In genomic region chr12:52054231-52054837, GRCh38 we compare ENCODE assay signal across 1 cellular context.
TF ChIP-seq lines count a peak whose summit lies in the region.

No MANE protein-coding gene starts in this region.

TF ChIP-seq in GM23338, 12 proteins besides CTCF, POLR2A, EP300 and RAD21:
- TF ChIP-seq STAT1 (IDR thresholded peaks at IDR 0.05; ENCODE audit: unreplicated experiment) (no peak), EZH2phosphoT487 (IDR thresholded peaks at IDR 0.05; ENCODE audit: unreplicated experiment) (no peak), POLR2AphosphoS5 (IDR thresholded peaks at IDR 0.05; ENCODE audit: low read depth) (no peak), CREB1 (CRISPR knock-in tag; IDR thresholded peaks at IDR 0.05; ENCODE audit: low read depth) (no peak), EZH2 (IDR thresholded peaks at IDR 0.05; ENCODE audit: low read depth, unreplicated experiment) (no peak), ZNF114 (CRISPR knock-in tag; IDR thresholded peaks at IDR 0.05) (no peak), NANOG (IDR thresholded peaks at IDR 0.05; ENCODE audit: borderline replicate concordance) (no peak)
- TF ChIP-seq, protein P1, sequence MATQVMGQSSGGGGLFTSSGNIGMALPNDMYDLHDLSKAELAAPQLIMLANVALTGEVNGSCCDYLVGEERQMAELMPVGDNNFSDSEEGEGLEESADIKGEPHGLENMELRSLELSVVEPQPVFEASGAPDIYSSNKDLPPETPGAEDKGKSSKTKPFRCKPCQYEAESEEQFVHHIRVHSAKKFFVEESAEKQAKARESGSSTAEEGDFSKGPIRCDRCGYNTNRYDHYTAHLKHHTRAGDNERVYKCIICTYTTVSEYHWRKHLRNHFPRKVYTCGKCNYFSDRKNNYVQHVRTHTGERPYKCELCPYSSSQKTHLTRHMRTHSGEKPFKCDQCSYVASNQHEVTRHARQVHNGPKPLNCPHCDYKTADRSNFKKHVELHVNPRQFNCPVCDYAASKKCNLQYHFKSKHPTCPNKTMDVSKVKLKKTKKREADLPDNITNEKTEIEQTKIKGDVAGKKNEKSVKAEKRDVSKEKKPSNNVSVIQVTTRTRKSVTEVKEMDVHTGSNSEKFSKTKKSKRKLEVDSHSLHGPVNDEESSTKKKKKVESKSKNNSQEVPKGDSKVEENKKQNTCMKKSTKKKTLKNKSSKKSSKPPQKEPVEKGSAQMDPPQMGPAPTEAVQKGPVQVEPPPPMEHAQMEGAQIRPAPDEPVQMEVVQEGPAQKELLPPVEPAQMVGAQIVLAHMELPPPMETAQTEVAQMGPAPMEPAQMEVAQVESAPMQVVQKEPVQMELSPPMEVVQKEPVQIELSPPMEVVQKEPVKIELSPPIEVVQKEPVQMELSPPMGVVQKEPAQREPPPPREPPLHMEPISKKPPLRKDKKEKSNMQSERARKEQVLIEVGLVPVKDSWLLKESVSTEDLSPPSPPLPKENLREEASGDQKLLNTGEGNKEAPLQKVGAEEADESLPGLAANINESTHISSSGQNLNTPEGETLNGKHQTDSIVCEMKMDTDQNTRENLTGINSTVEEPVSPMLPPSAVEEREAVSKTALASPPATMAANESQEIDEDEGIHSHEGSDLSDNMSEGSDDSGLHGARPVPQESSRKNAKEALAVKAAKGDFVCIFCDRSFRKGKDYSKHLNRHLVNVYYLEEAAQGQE (IDR thresholded peaks at IDR 0.05; ENCODE audit: unreplicated experiment) = no peak
- TF ChIP-seq, protein P2, sequence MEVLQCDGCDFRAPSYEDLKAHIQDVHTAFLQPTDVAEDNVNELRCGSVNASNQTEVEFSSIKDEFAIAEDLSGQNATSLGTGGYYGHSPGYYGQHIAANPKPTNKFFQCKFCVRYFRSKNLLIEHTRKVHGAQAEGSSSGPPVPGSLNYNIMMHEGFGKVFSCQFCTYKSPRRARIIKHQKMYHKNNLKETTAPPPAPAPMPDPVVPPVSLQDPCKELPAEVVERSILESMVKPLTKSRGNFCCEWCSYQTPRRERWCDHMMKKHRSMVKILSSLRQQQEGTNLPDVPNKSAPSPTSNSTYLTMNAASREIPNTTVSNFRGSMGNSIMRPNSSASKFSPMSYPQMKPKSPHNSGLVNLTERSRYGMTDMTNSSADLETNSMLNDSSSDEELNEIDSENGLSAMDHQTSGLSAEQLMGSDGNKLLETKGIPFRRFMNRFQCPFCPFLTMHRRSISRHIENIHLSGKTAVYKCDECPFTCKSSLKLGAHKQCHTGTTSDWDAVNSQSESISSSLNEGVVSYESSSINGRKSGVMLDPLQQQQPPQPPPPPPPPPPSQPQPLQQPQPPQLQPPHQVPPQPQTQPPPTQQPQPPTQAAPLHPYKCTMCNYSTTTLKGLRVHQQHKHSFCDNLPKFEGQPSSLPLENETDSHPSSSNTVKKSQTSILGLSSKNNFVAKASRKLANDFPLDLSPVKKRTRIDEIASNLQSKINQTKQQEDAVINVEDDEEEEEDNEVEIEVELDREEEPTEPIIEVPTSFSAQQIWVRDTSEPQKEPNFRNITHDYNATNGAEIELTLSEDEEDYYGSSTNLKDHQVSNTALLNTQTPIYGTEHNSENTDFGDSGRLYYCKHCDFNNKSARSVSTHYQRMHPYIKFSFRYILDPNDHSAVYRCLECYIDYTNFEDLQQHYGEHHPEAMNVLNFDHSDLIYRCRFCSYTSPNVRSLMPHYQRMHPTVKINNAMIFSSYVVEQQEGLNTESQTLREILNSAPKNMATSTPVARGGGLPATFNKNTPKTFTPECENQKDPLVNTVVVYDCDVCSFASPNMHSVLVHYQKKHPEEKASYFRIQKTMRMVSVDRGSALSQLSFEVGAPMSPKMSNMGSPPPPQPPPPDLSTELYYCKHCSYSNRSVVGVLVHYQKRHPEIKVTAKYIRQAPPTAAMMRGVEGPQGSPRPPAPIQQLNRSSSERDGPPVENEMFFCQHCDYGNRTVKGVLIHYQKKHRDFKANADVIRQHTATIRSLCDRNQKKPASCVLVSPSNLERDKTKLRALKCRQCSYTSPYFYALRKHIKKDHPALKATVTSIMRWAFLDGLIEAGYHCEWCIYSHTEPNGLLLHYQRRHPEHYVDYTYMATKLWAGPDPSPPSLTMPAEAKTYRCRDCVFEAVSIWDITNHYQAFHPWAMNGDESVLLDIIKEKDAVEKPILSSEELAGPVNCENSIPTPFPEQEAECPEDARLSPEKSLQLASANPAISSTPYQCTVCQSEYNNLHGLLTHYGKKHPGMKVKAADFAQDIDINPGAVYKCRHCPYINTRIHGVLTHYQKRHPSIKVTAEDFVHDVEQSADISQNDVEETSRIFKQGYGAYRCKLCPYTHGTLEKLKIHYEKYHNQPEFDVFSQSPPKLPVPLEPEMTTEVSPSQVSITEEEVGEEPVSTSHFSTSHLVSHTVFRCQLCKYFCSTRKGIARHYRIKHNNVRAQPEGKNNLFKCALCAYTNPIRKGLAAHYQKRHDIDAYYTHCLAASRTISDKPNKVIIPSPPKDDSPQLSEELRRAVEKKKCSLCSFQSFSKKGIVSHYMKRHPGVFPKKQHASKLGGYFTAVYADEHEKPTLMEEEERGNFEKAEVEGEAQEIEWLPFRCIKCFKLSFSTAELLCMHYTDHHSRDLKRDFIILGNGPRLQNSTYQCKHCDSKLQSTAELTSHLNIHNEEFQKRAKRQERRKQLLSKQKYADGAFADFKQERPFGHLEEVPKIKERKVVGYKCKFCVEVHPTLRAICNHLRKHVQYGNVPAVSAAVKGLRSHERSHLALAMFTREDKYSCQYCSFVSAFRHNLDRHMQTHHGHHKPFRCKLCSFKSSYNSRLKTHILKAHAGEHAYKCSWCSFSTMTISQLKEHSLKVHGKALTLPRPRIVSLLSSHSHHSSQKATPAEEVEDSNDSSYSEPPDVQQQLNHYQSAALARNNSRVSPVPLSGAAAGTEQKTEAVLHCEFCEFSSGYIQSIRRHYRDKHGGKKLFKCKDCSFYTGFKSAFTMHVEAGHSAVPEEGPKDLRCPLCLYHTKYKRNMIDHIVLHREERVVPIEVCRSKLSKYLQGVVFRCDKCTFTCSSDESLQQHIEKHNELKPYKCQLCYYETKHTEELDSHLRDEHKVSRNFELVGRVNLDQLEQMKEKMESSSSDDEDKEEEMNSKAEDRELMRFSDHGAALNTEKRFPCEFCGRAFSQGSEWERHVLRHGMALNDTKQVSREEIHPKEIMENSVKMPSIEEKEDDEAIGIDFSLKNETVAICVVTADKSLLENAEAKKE (CRISPR knock-in tag; IDR thresholded peaks at IDR 0.05) = no peak
- TF ChIP-seq, protein P3, sequence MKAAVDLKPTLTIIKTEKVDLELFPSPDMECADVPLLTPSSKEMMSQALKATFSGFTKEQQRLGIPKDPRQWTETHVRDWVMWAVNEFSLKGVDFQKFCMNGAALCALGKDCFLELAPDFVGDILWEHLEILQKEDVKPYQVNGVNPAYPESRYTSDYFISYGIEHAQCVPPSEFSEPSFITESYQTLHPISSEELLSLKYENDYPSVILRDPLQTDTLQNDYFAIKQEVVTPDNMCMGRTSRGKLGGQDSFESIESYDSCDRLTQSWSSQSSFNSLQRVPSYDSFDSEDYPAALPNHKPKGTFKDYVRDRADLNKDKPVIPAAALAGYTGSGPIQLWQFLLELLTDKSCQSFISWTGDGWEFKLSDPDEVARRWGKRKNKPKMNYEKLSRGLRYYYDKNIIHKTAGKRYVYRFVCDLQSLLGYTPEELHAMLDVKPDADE (IDR thresholded peaks at IDR 0.05) = no peak
